26 cellular contexts compared by ENCODE assay signal in genomic region chr10:29853913-29854312, GRCh38.
A peak's percentile ranks its signal among the peaks of the same experiment; 100 is the strongest.
DNase-seq lines count a peak whose midpoint lies in the region; ATAC-seq, FAIRE-seq and TF ChIP-seq lines count a peak whose summit lies in the region.
"Had no signal": no experiment of that assay in that cellular context is flagged by ENCODE, and none has a peak within 500 bp of the region (broad histone marks: within the 10 kb centered on the region; RNA-seq: fewer than 3 reads in every experiment).

No MANE protein-coding gene starts in this region.

- no peak overlapping the region for H3K56ac ChIP-seq in IMR-90 (ENCODE audit: extremely low read depth, insufficient read depth, low read length)

- H2BK15ac ChIP-seq in IMR-90 (ENCODE audit: low read depth, low read length) = 0 out of 3 replicates have a peak overlapping the region, but pooled peaks have one; percentile 17

- H2BK120ac ChIP-seq in IMR-90 (ENCODE audit: low read depth, low read length) = no peak overlapping the region

- 96% methylated on average over 2 of the region's 4 CpGs; no CpG with 5 or more reads in 1 of the 2 experiments for WGBS in IMR-90 (ENCODE audit: extremely low coverage in 2 of 2, insufficient read length in 1 of 2), 2 experiments

- H3K4ac ChIP-seq in IMR-90 (ENCODE audit: low read depth, low read length) = no peak overlapping the region

- peaks cover 10% of the 10 kb centered on the region for H3K4me1 ChIP-seq in IMR-90 (ENCODE audit: control insufficient read depth, insufficient read depth, low read length)
- H3K4me1 ChIP-seq in keratinocyte (ENCODE audit: control insufficient read depth, extremely low read depth, insufficient read depth, low read length) = peaks cover 21% of the 10 kb centered on the region
- H3K4me1 ChIP-seq: BE2C, HAP-1 had no signal

- peaks cover 35% of the 10 kb centered on the region for H3K4me1 Mint-ChIP-seq in nephron
- H3K4me1 Mint-ChIP-seq in natural killer cell = peaks cover 5 to 7% of the 10 kb centered on the region in 2 donors

- no peaks in the 10 kb centered on the region for H3K36me3 ChIP-seq in IMR-90 (ENCODE audit: control insufficient read depth, insufficient read depth, low read length)
- no peaks in the 10 kb centered on the region for H3K36me3 ChIP-seq in keratinocyte (ENCODE audit: control insufficient read depth in 2 of 2, extremely low read depth in 1 of 2, insufficient read depth in 2 of 2, low read length in 2 of 2)
- H3K36me3 ChIP-seq: BE2C; BLaER1 treated with 17β-estradiol and CSF1 and Interleukin-3, amounts not matched to agents 10 nM and 100 nM; HAP-1 had no signal

- H3K4me3 ChIP-seq in IMR-90 (ENCODE audit: insufficient read depth, low read depth, low read length) (no peak overlapping the region), epithelial cell of esophagus (ENCODE audit: low read length) (no peak overlapping the region), keratinocyte (ENCODE audit: control insufficient read depth in 2 of 3, extremely low read depth in 1 of 3, insufficient read depth in 2 of 3, low read depth in 1 of 3, low read length in 3 of 3) (no peak overlapping the region)
- H3K4me3 ChIP-seq: A549; BLaER1 treated with 17β-estradiol and CSF1 and Interleukin-3, amounts not matched to agents 10 nM and 100 nM; HAP-1 had no signal

- no peak overlapping the region for H2AK9ac ChIP-seq in IMR-90 (replicated peaks; ENCODE audit: low read depth, low read length, poor library complexity)

- H3K9me3 Mint-ChIP-seq in nephron = peaks cover 5% of the 10 kb centered on the region
- H3K9me3 Mint-ChIP-seq in natural killer cell = no peaks in the 10 kb centered on the region
- H3K9me3 Mint-ChIP-seq: CD14-positive monocyte; CD4-positive, alpha-beta T cell; HFFc6 had no signal

- DNase-seq in IMR-90 (no peak), epithelial cell of esophagus (ENCODE audit: low read depth) (peak; percentile 34), keratinocyte (ENCODE audit: low read depth, low spot score) (no peak), natural killer cell (no peak)
- no peak for DNase-seq in activated naive CD4-positive, alpha-beta T cell treated with Interleukin-2 at 50 U/mL for 16 hours
- DNase-seq: 8988T; ACHN; AML-193; BE2C; Calu3; CD4-positive, alpha-beta T cell; COR-L47; DMS53; DMS79 treated with DMSO at 0.1 percent for 48 hours; GF-D8; GOT3; HFFc6 had no signal

- dilution Hi-C loops in IMR-90 (cut with HindIII; ENCODE audit: low sequenced_read_pairs, unreplicated experiment) = no loop called here
- dilution Hi-C loops in keratinocyte (cut with MboI; ENCODE audit: extremely low pct_ligation_motif_present, low sequenced_read_pairs) = no loop called here

- intact Hi-C loops in IMR-90 (cut with micrococcal nuclease) (loop anchor here (10.0 kb wide), 1 partner anchor 319 kb away; no protein-coding TSS in a partner anchor), natural killer cell (cut with micrococcal nuclease) (no loop called here)

- H3K14ac ChIP-seq in IMR-90 (replicated peaks; ENCODE audit: low read depth, low read length) = no peak overlapping the region

- POLR2A ChIA-PET in IMR-90 (lab: Charles Lee; ENCODE audit: unreplicated experiment) = no interaction called here

- H3K79me2 ChIP-seq in keratinocyte (ENCODE audit: control insufficient read depth, insufficient read depth, low read length) = no peaks in the 10 kb centered on the region

- no peak overlapping the region for H3K27ac ChIP-seq in IMR-90 (ENCODE audit: insufficient read depth, low read length)
- H3K27ac ChIP-seq in keratinocyte (ENCODE audit: control insufficient read depth, insufficient read depth, low read length) = no peak overlapping the region
- H3K27ac ChIP-seq: A549; BLaER1 treated with 17β-estradiol and CSF1 and Interleukin-3, amounts not matched to agents 10 nM and 100 nM had no signal

- H2BK5ac ChIP-seq in IMR-90 (ENCODE audit: low read depth, low read length, poor library complexity, severe bottlenecking) = no peak overlapping the region

- TF ChIP-seq RAD21 in IMR-90 (IDR thresholded peaks at IDR 0.05; ENCODE audit: low read length) = no peak

- H3K27me3 ChIP-seq in IMR-90 (ENCODE audit: control insufficient read depth, insufficient read depth, low read length) (no peaks in the 10 kb centered on the region), keratinocyte (ENCODE audit: control insufficient read depth, extremely low read depth, insufficient read depth, low read length) (no peaks in the 10 kb centered on the region)
- H3K27me3 ChIP-seq: BE2C; BLaER1 treated with 17β-estradiol and CSF1 and Interleukin-3, amounts not matched to agents 10 nM and 100 nM had no signal

- no peak overlapping the region for H3K23ac ChIP-seq in IMR-90 (ENCODE audit: low read depth, low read length)

- H3K27me3 Mint-ChIP-seq in nephron (ENCODE audit: low read depth) (peaks cover 8% of the 10 kb centered on the region), natural killer cell (ENCODE audit: low read depth in 2 of 2) (peaks cover 11 to 18% of the 10 kb centered on the region in 2 donors)

- ATAC-seq in IMR-90 (ENCODE audit: low read depth) (no peak), natural killer cell (no peak), GM21423 (IDR thresholded peaks at IDR 0.05; ENCODE audit: unreplicated experiment) (no peak)
- ATAC-seq: A549 had no signal

- H3K79me1 ChIP-seq in IMR-90 (ENCODE audit: low read depth in 1 of 2, low read length in 2 of 2) = no peaks in the 10 kb centered on the region

- H2AFZ ChIP-seq in IMR-90 (replicated peaks; ENCODE audit: low read length, poor library complexity) (no peak overlapping the region), keratinocyte (ENCODE audit: control insufficient read depth, low read length) (peak overlapping the region; percentile 34)

- no peak overlapping the region for H3K9ac ChIP-seq in IMR-90 (ENCODE audit: low read depth, low read length)
- no peak overlapping the region for H3K9ac ChIP-seq in keratinocyte (ENCODE audit: control insufficient read depth, extremely low read depth, insufficient read depth, low read length)
- H3K9ac ChIP-seq: BLaER1 treated with 17β-estradiol and CSF1 and Interleukin-3, amounts not matched to agents 10 nM and 100 nM had no signal

- H3K9me3 ChIP-seq in IMR-90 (ENCODE audit: control insufficient read depth, insufficient read depth, low read length) (no peaks in the 10 kb centered on the region), keratinocyte (ENCODE audit: control insufficient read depth, low read depth, low read length) (no peaks in the 10 kb centered on the region)
- H3K9me3 ChIP-seq: A549, BE2C, HAP-1 had no signal

- no peaks in the 10 kb centered on the region for H3K36me3 Mint-ChIP-seq in nephron (ENCODE audit: low read depth)
- no peaks in the 10 kb centered on the region for H3K36me3 Mint-ChIP-seq in natural killer cell
- H3K36me3 Mint-ChIP-seq: CD14-positive monocyte had no signal

- no peak for TF ChIP-seq POLR2A in IMR-90 (IDR thresholded peaks at IDR 0.05; ENCODE audit: low read depth, low read length)

- no peak overlapping the region for H4K5ac ChIP-seq in IMR-90 (ENCODE audit: low read depth, low read length)

- in situ Hi-C loops in IMR-90 (cut with MboI; ENCODE audit: low sequenced_read_pairs) = no loop called here

- H4K91ac ChIP-seq in IMR-90 (ENCODE audit: insufficient read depth, low read depth, low read length) = no peak overlapping the region

- H3K4me2 ChIP-seq in IMR-90 (ENCODE audit: low read depth, low read length) (no peak overlapping the region), keratinocyte (ENCODE audit: control insufficient read depth, extremely low read depth, insufficient read depth, low read depth, low read length) (no peak overlapping the region)
- H3K4me2 ChIP-seq: A549; BLaER1 treated with 17β-estradiol and CSF1 and Interleukin-3, amounts not matched to agents 10 nM and 100 nM had no signal

- peak overlapping the region in 2 of 3 experiments; percentile 40 to 83 for H3K27ac Mint-ChIP-seq in nephron
- H3K27ac Mint-ChIP-seq in natural killer cell = no peak overlapping the region
- H3K27ac Mint-ChIP-seq: CD14-positive monocyte; CD4-positive, alpha-beta T cell; HFFc6 had no signal

- peak overlapping the region; percentile 10; the same call in 1 of the 2 replicates for H2BK20ac ChIP-seq in IMR-90 (ENCODE audit: low read depth, low read length)

- TF ChIP-seq CTCF in IMR-90 (conservative IDR thresholded peaks at IDR 0.05; ENCODE audit: low read depth, low read length) (no peak), epithelial cell of esophagus (IDR thresholded peaks at IDR 0.05; ENCODE audit: insufficient read depth, low read depth, low read length, missing control alignments) (no peak), keratinocyte (optimal IDR thresholded peaks at IDR 0.05 in 1 of 3, IDR thresholded peaks at IDR 0.05 in 1 of 3, conservative IDR thresholded peaks at IDR 0.05 in 1 of 3; ENCODE audit: extremely low read depth in 1 of 3, insufficient read depth in 2 of 3, low read length in 3 of 3) (no peak), nephron (IDR thresholded peaks at IDR 0.05; ENCODE audit: unreplicated experiment in 3 of 3) (no peak), natural killer cell (IDR thresholded peaks at IDR 0.05) (no peak)

- H4K20me1 ChIP-seq in IMR-90 (ENCODE audit: insufficient read depth, low read length) = no peaks in the 10 kb centered on the region
- H4K20me1 ChIP-seq in keratinocyte (ENCODE audit: control insufficient read depth, extremely low read depth, insufficient read depth, low read length) = no peaks in the 10 kb centered on the region
- H4K20me1 ChIP-seq: BLaER1 treated with 17β-estradiol and CSF1 and Interleukin-3, amounts not matched to agents 10 nM and 100 nM had no signal

- no peak overlapping the region for H2AK5ac ChIP-seq in IMR-90 (ENCODE audit: low read depth, low read length)

- CTCF ChIA-PET in IMR-90 (lab: Yijun Ruan, JAX) = interaction anchor here (1.0 kb wide), 1 partner anchor 67 kb away, joined by 3 read pairs; no protein-coding TSS in a partner anchor

- H3K9me1 ChIP-seq in IMR-90 (ENCODE audit: insufficient read depth, low read length) (peaks cover 5% of the 10 kb centered on the region; the same call in 1 of the 2 replicates), keratinocyte (ENCODE audit: control insufficient read depth, extremely low read depth, insufficient read depth, low read length) (no peaks in the 10 kb centered on the region)

- H3K4me3 Mint-ChIP-seq in nephron (no peak overlapping the region), natural killer cell (no peak overlapping the region)
- H3K4me3 Mint-ChIP-seq: CD14-positive monocyte; CD4-positive, alpha-beta T cell; HFFc6 had no signal

- FAIRE-seq in keratinocyte (lab: Jason Lieb, UNC) = peak; percentile 61
- FAIRE-seq: A549, GM12891, GM18507, H54 had no signal

- H4K8ac ChIP-seq in IMR-90 (ENCODE audit: low read depth in 2 of 2, low read length in 2 of 2) = no peak overlapping the region

- H3K18ac ChIP-seq in IMR-90 (ENCODE audit: low read depth, low read length) = no peak overlapping the region

- BruUV-seq in IMR-90 (replicated peaks; lab: Mats Ljungman, UMichigan) = no TSS peak

TF ChIP-seq in IMR-90, 13 proteins besides CTCF, POLR2A, EP300 and RAD21 (continues in another document):
- TF ChIP-seq MAFK (IDR thresholded peaks at IDR 0.05; ENCODE audit: low read depth, low read length) (no peak), CHD1 (IDR thresholded peaks at IDR 0.05; ENCODE audit: low read depth, low read length) (no peak), RCOR1 (IDR thresholded peaks at IDR 0.05; ENCODE audit: insufficient replicate concordance, low read length) (no peak), SMC3 (IDR thresholded peaks at IDR 0.05; ENCODE audit: low read depth, low read length) (no peak), BHLHE40 (IDR thresholded peaks at IDR 0.05; ENCODE audit: low read depth, low read length) (no peak)

Comparison
In these comparisons a context has a peak if more than half of its experiments do, and no peak if none do; other contexts are left out.
1. H3K27ac Mint-ChIP-seq: peak in nephron (2 of 3); none in natural killer cell (0 of 2).